28 cellular contexts compared by ENCODE assay signal in genomic region chr11:60145677-60146076, GRCh38. TPM values are rescaled to one million over a fixed set of nuclear protein-coding genes. Genes with fewer than 3 reads are reported as not detected.
"Had no signal": no experiment of that assay in that cellular context is flagged by ENCODE, and none has a peak within 500 bp of the region (broad histone marks: within the 10 kb centered on the region; RNA-seq: fewer than 3 reads in every experiment).

No MANE protein-coding gene starts in this region.

- H3K27me3 Mint-ChIP-seq: stimulated activated naive B cell treated with anti-CD40 and anti-IgM and Interleukin-4, amounts not matched to agents 10 μg/mL and 1 μg/mL and 100 μg/mL, for 72 hours had no signal

- DNase-seq: dermis blood vessel endothelial cell; esophagus squamous epithelium; foreskin fibroblast; glutamatergic neuron; immature natural killer cell; left lung; lower lobe of right lung; natural killer cell; posterior cingulate gyrus; spleen; stimulated activated CD4-positive, alpha-beta T cell treated with anti-CD3 and anti-CD28 coated beads, Interleukin-15, amount 100 ng/mL, for 24 hours; stimulated activated CD4-positive, alpha-beta T cell treated with anti-CD3 and anti-CD28 coated beads, Interleukin-1b, Interleukin-23, amount 100 ng/mL, for 48 hours; stimulated activated CD4-positive, alpha-beta T cell treated with anti-CD3 and anti-CD28 coated beads, Interleukin-4, amount 100 ng/mL, for 24 hours; stimulated activated naive B cell treated with anti-CD40 and anti-IgM and Interleukin-4, amounts not matched to agents 10 μg/mL and 1 μg/mL and 100 μg/mL, for 72 hours; stomach; substantia nigra; trophoblast cell had no signal

- H3K36me3 ChIP-seq: esophagus squamous epithelium, gastroesophageal sphincter, left lung, lower lobe of right lung, spleen, stomach, thoracic aorta had no signal

- FAIRE-seq: keratinocyte had no signal

- H3K4me1 ChIP-seq: esophagus squamous epithelium, gastroesophageal sphincter, left lung, lower lobe of right lung, spleen, stomach had no signal

- H3K4me1 Mint-ChIP-seq: immature natural killer cell; memory B cell; mesothelial cell of epicardium; natural killer cell; neural crest cell; stimulated activated naive B cell treated with anti-CD40 and anti-IgM and Interleukin-4, amounts not matched to agents 10 μg/mL and 1 μg/mL and 100 μg/mL, for 72 hours had no signal

- H3K4me3 Mint-ChIP-seq: immature natural killer cell; memory B cell; mesothelial cell of epicardium; natural killer cell; neural crest cell; stimulated activated naive B cell treated with anti-CD40 and anti-IgM and Interleukin-4, amounts not matched to agents 10 μg/mL and 1 μg/mL and 100 μg/mL, for 72 hours had no signal

- H3K27me3 ChIP-seq: esophagus squamous epithelium, gastroesophageal sphincter, left lung, spleen, stomach had no signal

- H3K9me3 ChIP-seq: esophagus squamous epithelium, gastroesophageal sphincter, left lung, lower lobe of right lung, spleen, stomach, thoracic aorta had no signal

- H3K27ac Mint-ChIP-seq: immature natural killer cell; memory B cell; mesothelial cell of epicardium; natural killer cell; stimulated activated naive B cell treated with anti-CD40 and anti-IgM and Interleukin-4, amounts not matched to agents 10 μg/mL and 1 μg/mL and 100 μg/mL, for 72 hours had no signal

- H3K4me3 ChIP-seq: esophagus squamous epithelium, gastroesophageal sphincter, left lung, lower lobe of right lung, spleen, stomach, thoracic aorta had no signal

- H3K9me3 Mint-ChIP-seq: immature natural killer cell; memory B cell; mesothelial cell of epicardium; natural killer cell; neural crest cell; stimulated activated naive B cell treated with anti-CD40 and anti-IgM and Interleukin-4, amounts not matched to agents 10 μg/mL and 1 μg/mL and 100 μg/mL, for 72 hours had no signal

- H3K27ac ChIP-seq: esophagus squamous epithelium, gastroesophageal sphincter, left lung, lower lobe of right lung, spleen, stomach, thoracic aorta had no signal

- H3K36me3 Mint-ChIP-seq: immature natural killer cell; memory B cell; mesothelial cell of epicardium; natural killer cell; stimulated activated naive B cell treated with anti-CD40 and anti-IgM and Interleukin-4, amounts not matched to agents 10 μg/mL and 1 μg/mL and 100 μg/mL, for 72 hours had no signal

- ATAC-seq: gastroesophageal sphincter; left lung; lower lobe of right lung; natural killer cell; sciatic nerve; stimulated activated naive B cell treated with anti-CD40 and anti-IgM and Interleukin-4, amounts not matched to agents 10 μg/mL and 1 μg/mL and 100 μg/mL, for 72 hours had no signal

RNA-seq across cellular contexts. Expression of gene MS4A6A, which starts 37.2 kb away (rescaled TPM):
- total RNA-seq: epithelial cell of proximal tubule, mesothelial cell of epicardium, myocyte, neural crest cell, osteocyte had no signal
- polyA plus RNA-seq: keratinocyte had no signal

RNA-seq across cellular contexts. Expression of gene MS4A2, which starts 57.2 kb away (rescaled TPM):
- total RNA-seq: dermis blood vessel endothelial cell, epithelial cell of proximal tubule, mesothelial cell of epicardium, myocyte, neural crest cell, osteocyte, pulmonary artery endothelial cell had no signal
- polyA plus RNA-seq: keratinocyte had no signal
